Comparison of ENCODE assay signal across 8 cellular contexts in the genomic region with DNA sequence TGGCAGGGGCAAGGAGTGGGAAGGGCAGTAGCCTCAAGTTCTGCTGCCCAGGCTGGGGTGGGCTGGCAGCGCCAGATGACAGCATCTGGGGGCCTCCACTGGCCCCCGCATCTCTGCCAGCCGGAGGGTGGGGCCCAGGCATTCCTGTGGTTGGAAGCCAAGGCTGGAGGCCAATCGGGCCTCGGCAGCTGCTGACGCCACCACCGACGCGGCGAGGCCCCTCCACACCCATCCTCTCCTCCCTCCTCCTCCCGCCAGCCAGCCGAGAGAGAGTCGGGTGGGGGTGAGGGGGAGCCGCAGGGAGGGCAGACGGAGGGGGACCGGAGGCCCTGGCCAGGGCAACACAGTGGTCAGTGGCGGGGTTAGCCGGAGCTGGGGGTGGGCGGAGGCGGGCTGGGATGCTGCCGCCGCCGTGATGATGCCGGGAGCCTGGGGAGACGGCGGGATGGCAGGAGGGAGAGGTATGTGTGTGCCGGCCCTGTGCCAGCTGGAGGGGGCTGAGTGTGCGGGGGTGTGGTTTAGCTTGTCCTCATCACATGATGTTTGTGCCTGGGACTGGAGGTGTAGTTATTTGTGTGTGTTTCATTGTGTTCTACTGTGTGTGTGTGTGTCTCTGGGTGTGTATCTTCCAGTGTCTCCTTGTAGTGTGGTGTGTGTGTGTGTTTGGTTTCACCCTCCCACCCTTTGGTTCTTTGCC. TPM values are rescaled to one million over a fixed set of nuclear protein-coding genes. Genes with fewer than 3 reads are reported as not detected.
DNase-seq lines count a peak whose midpoint lies in the region; ATAC-seq and TF ChIP-seq lines count a peak whose summit lies in the region.

No MANE protein-coding gene starts in this region.

- peak overlapping the region; percentile 90 for H3K4me3 Mint-ChIP-seq in HFFc6

- TF ChIP-seq CTCF in HFFc6 (IDR thresholded peaks at IDR 0.05) (no peak), heart left ventricle (IDR thresholded peaks at IDR 0.05) (no peak)

- H3K27me3 Mint-ChIP-seq in HFFc6 (ENCODE audit: insufficient read depth): peaks cover 12% of the 10 kb centered on the region

- 0 to 14% (median 12%) methylated on average over 17 to 28 of the region's 28 CpGs for WGBS in heart left ventricle, 4 donors

- intact Hi-C loops in heart left ventricle (cut with DNase I): loop anchor here in 4 of 10 donors (1.0 to 10.0 kb wide), 4 partner anchors 11 to 270 kb away; a partner anchor contains a TSS

- no peak for TF ChIP-seq POLR2A in heart left ventricle (IDR thresholded peaks at IDR 0.05)

- H3K27me3 ChIP-seq in heart left ventricle: no peaks in the 10 kb centered on the region
- no peaks in the 10 kb centered on the region for H3K27me3 ChIP-seq in rectal smooth muscle tissue (ENCODE audit: control insufficient read depth, insufficient read depth, low read length)

- H3K9me3 Mint-ChIP-seq in HFFc6: no peaks in the 10 kb centered on the region

- H3K36me3 ChIP-seq in heart left ventricle (peaks cover 0 to 77% (median 54%) of the 10 kb centered on the region in 9 donors), rectal smooth muscle tissue (ENCODE audit: control insufficient read depth, insufficient read depth, low read length) (no peaks in the 10 kb centered on the region)

- peaks cover 48% of the 10 kb centered on the region for H3K36me3 Mint-ChIP-seq in HFFc6 (ENCODE audit: low read depth)

- peaks cover 63% of the 10 kb centered on the region for H3K4me1 Mint-ChIP-seq in HFFc6 (ENCODE audit: low read depth)

- H3K9ac ChIP-seq in rectal smooth muscle tissue (ENCODE audit: low read length): peak overlapping the region; percentile 68

- H3K4me1 ChIP-seq in heart left ventricle (peaks cover 5 to 94% (median 59%) of the 10 kb centered on the region in 12 donors), rectal smooth muscle tissue (ENCODE audit: control insufficient read depth, insufficient read depth, low read length) (peaks cover 29% of the 10 kb centered on the region)

- H3K4me3 ChIP-seq in heart left ventricle (peak overlapping the region in 11 of 12 donors; percentile 21 to 63 (median 50)), rectal smooth muscle tissue (ENCODE audit: low read length) (peak overlapping the region; percentile 58)

- H3K27ac ChIP-seq in heart left ventricle (peak overlapping the region; percentile 87 to 99 (median 95)), rectal smooth muscle tissue (ENCODE audit: low read depth, low read length) (peak overlapping the region; percentile 97)

- ATAC-seq in heart left ventricle: peak; percentile 77 to 89 (median 88)
- no peak for ATAC-seq in HG03571 (IDR thresholded peaks at IDR 0.05; ENCODE audit: unreplicated experiment)
- no peak for ATAC-seq in HG03108 (IDR thresholded peaks at IDR 0.05; ENCODE audit: unreplicated experiment)
- ATAC-seq in GM19395 (IDR thresholded peaks at IDR 0.05; ENCODE audit: unreplicated experiment): no peak

- H3K9me3 ChIP-seq in heart left ventricle: no peaks in the 10 kb centered on the region

- DNase-seq in HFFc6 (peak; percentile 91), amniotic epithelial cell (ENCODE audit: low read depth) (peak; percentile 94), heart left ventricle (peak; percentile 91 to 94 (median 92))
- no peak for DNase-seq in activated naive CD4-positive, alpha-beta T cell treated with Interleukin-2 at 50 U/mL for 16 hours

- peak overlapping the region; percentile 96 for H3K27ac Mint-ChIP-seq in HFFc6

RNA-seq across cellular contexts. Expression of a gene that starts 36.6 kb away (rescaled TPM):
- total RNA-seq in HFFc6 (2021; fragmentation: NEBNext Ultra II Directional; extraction: Animal tissue kit (Norgen Biotek cat#: 25700)): 100 to 1,000 TPM; 206 to 231 (median 224) TPM
- 10 to 100 TPM; 28.0 to 72.3 (median 66.3) TPM for total RNA-seq in heart left ventricle
- polyA plus RNA-seq in heart left ventricle: 10 to 100 TPM; 34.4 to 73.1 TPM

Comparison
In these comparisons a context has a peak if more than half of its experiments do, and no peak if none do; other contexts are left out.
1. ATAC-seq: peak in heart left ventricle (4 of 4); none in HG03571 (single experiment), HG03108 (single experiment) and GM19395 (single experiment).